In genomic region chr13:25137624-25137892, GRCh38 we compare ENCODE assay signal across 29 cellular contexts. TPM values are rescaled to one million over a fixed set of nuclear protein-coding genes. Genes with fewer than 3 reads are reported as not detected.
DNase-seq lines count a peak whose midpoint lies in the region; ATAC-seq, FAIRE-seq and TF ChIP-seq lines count a peak whose summit lies in the region.
"Had no signal": no experiment of that assay in that cellular context is flagged by ENCODE, and none has a peak within 500 bp of the region (broad histone marks: within the 10 kb centered on the region; RNA-seq: fewer than 3 reads in every experiment).

No MANE protein-coding gene starts in this region.

- no peaks in the 10 kb centered on the region for H3K23me2 ChIP-seq in H1 (ENCODE audit: low read depth, low read length)

- no peak for TF ChIP-seq RAD21 in H1 (IDR thresholded peaks at IDR 0.05 in 1 of 2, conservative IDR thresholded peaks at IDR 0.05 in 1 of 2; ENCODE audit: low read depth in 2 of 2, low read length in 2 of 2)

- H3K27me3 ChIP-seq in HUES48 (ENCODE audit: control insufficient read depth, insufficient read depth, low read length) (no peaks in the 10 kb centered on the region), H1 (replicated peaks in 1 of 4; ENCODE audit: control insufficient read depth in 3 of 4, extremely low read depth in 1 of 4, insufficient read depth in 3 of 4, low read length in 3 of 4) (no peaks in the 10 kb centered on the region)
- H3K27me3 ChIP-seq: vagina had no signal

- no peak overlapping the region for H3K56ac ChIP-seq in H1 (replicated peaks; ENCODE audit: insufficient read length, low read depth, low read length)

- POLR2A ChIA-PET in H1 (lab: Charles Lee; ENCODE audit: partially characterized antibody), result interaction anchor here (1.0 kb wide), 1 partner anchor 13 kb away, joined by 3 read pairs; no protein-coding TSS in a partner anchor

- H4K8ac ChIP-seq in H1 (ENCODE audit: extremely low read depth, insufficient read depth, low read length), result no peak overlapping the region

- no peak for ATAC-seq in GM21367 (IDR thresholded peaks at IDR 0.05; ENCODE audit: unreplicated experiment)
- no peak for ATAC-seq in GM18867 (IDR thresholded peaks at IDR 0.05; ENCODE audit: unreplicated experiment)
- ATAC-seq: activated CD4-positive, CD25-positive, alpha-beta regulatory T cell treated with anti-CD3 and anti-CD28 coated beads, Interleukin-2, amount 50 U/mL, for 24 hours; activated T-cell treated with anti-CD3 and anti-CD28 coated beads, Interleukin-2, amount 50 U/mL, for 4 hours; stimulated activated effector memory CD8-positive, alpha-beta T cell treated with anti-CD3 and anti-CD28 coated beads, Interleukin-12 subunit alpha, Interleukin-12 subunit beta, amount 100 ng/mL, for 72 hours had no signal

- 4% methylated on average over 3 of the region's 3 CpGs; no CpG with 5 or more reads in 1 of the 2 experiments for WGBS in H1 (ENCODE audit: extremely low coverage in 1 of 2, insufficient coverage in 1 of 2, insufficient read length in 1 of 2, insufficient replicate concordance in 2 of 2, low coverage in 1 of 2, low lambda C conversion rate in 2 of 2, missing lambda C conversion rate in 1 of 2), 2 experiments

- no peak overlapping the region for H3K27ac Mint-ChIP-seq in mesothelial cell of epicardium
- H3K27ac Mint-ChIP-seq: CD4-positive, alpha-beta T cell; stimulated activated effector memory CD8-positive, alpha-beta T cell treated with anti-CD3 and anti-CD28 coated beads, Interleukin-12 subunit alpha, Interleukin-12 subunit beta, amount 100 ng/mL, for 72 hours had no signal

- H2AK5ac ChIP-seq in H1 (ENCODE audit: low read depth, low read length), result no peak overlapping the region

- peaks cover 32% of the 10 kb centered on the region for H3K4me1 ChIP-seq in HUES48 (ENCODE audit: control insufficient read depth, insufficient read depth, low read length)
- H3K4me1 ChIP-seq in H1 (replicated peaks in 1 of 4; ENCODE audit: control insufficient read depth in 3 of 4, insufficient read depth in 4 of 4, low read length in 3 of 4), result peaks cover 0 to 20% (median 11%) of the 10 kb centered on the region in 4 experiments; a peak in 5 of 7 replicates
- H3K4me1 ChIP-seq: adrenal gland, vagina had no signal

- peak; percentile 32 for DNase-seq in NCI-H2227 (lab: John Stamatoyannopoulos, UW; ENCODE audit: unreplicated experiment)
- DNase-seq in H1 (ENCODE audit: low read depth in 1 of 2, low spot score in 2 of 2), result no peak
- DNase-seq in putamen (ENCODE audit: low spot score), result peak; percentile 58
- no peak for DNase-seq in mesothelial cell of epicardium (ENCODE audit: low spot score in 2 of 2, unreplicated experiment in 2 of 2)
- DNase-seq: activated CD8-positive, alpha-beta memory T cell treated with anti-CD3 and anti-CD28 coated beads for 24 hours; activated naive CD4-positive, alpha-beta T cell; activated T-cell treated with anti-CD3 and anti-CD28 coated beads, Interleukin-2, amount 50 U/mL, for 4 hours; adrenal gland; CD4-positive, alpha-beta T cell; dermis blood vessel endothelial cell; DMS79; Kasumi-1; NCI-H2029 treated with DMSO at 0.1 percent for 48 hours; NCI-H774; OCI-M1; small intestine; stimulated activated CD4-positive, alpha-beta T cell treated with anti-CD3 and anti-CD28 coated beads, Interleukin-2, amount 100 ng/mL, for 24 hours had no signal

- H3K36me3 Mint-ChIP-seq in mesothelial cell of epicardium, result no peaks in the 10 kb centered on the region
- H3K36me3 Mint-ChIP-seq: stimulated activated effector memory CD8-positive, alpha-beta T cell treated with anti-CD3 and anti-CD28 coated beads, Interleukin-12 subunit alpha, Interleukin-12 subunit beta, amount 100 ng/mL, for 72 hours had no signal

- H2BK120ac ChIP-seq in H1 (replicated peaks; ENCODE audit: low read depth, low read length), result peak overlapping the region; percentile 44

- peaks cover 2% of the 10 kb centered on the region for H3K27me3 Mint-ChIP-seq in mesothelial cell of epicardium (ENCODE audit: low read depth)

- H3K9ac ChIP-seq in HUES48 (ENCODE audit: low read depth, low read length) (no peak overlapping the region), H1 (replicated peaks in 1 of 4; ENCODE audit: extremely low read depth in 1 of 4, low read depth in 3 of 4, low read length in 3 of 4) (no peak overlapping the region)

- TF ChIP-seq CTCF in H1 (IDR thresholded peaks at IDR 0.05; ENCODE audit: control extremely low read depth in 1 of 3, insufficient read depth in 1 of 3, low read depth in 1 of 3, low read length in 3 of 3) (no peak), mesothelial cell of epicardium (IDR thresholded peaks at IDR 0.05; ENCODE audit: unreplicated experiment) (no peak)

- H3K27ac ChIP-seq in HUES48 (ENCODE audit: low read depth, low read length) (peak overlapping the region; percentile 83), H1 (ENCODE audit: low read depth, low read length) (no peak overlapping the region)
- H3K27ac ChIP-seq: adrenal gland, neutrophil, vagina had no signal

- CTCF ChIA-PET in H1 (lab: Charles Lee; ENCODE audit: partially characterized antibody), result no interaction called here

- H3K4me3 ChIP-seq in HUES48 (ENCODE audit: low read depth, low read length) (peak overlapping the region; percentile 1), H1 (ENCODE audit: extremely low read depth in 1 of 4, insufficient read depth in 2 of 4, low read depth in 3 of 4, low read length in 4 of 4) (peak overlapping the region in 1 of 4 experiments; percentile 40; a peak in 2 of 8 replicates)
- H3K4me3 ChIP-seq: adrenal gland, vagina had no signal

- H4K5ac ChIP-seq in H1 (ENCODE audit: insufficient read length, low read depth, low read length), result no peak overlapping the region

- no peaks in the 10 kb centered on the region for H3K79me2 ChIP-seq in H1 (ENCODE audit: control insufficient read depth in 1 of 2, insufficient read depth in 2 of 2, low read length in 2 of 2)

- TF ChIP-seq EP300 in H1 (IDR thresholded peaks at IDR 0.05; ENCODE audit: borderline replicate concordance in 1 of 2, low read depth in 2 of 2, low read length in 2 of 2), result no peak

- no peak overlapping the region for H3K4ac ChIP-seq in H1 (replicated peaks; ENCODE audit: insufficient read length, low read depth, low read length)

- H3K9me3 Mint-ChIP-seq in mesothelial cell of epicardium, result peaks cover 9% of the 10 kb centered on the region
- H3K9me3 Mint-ChIP-seq: stimulated activated effector memory CD8-positive, alpha-beta T cell treated with anti-CD3 and anti-CD28 coated beads, Interleukin-12 subunit alpha, Interleukin-12 subunit beta, amount 100 ng/mL, for 72 hours had no signal

- H3K4me2 ChIP-seq in H1 (ENCODE audit: insufficient read depth in 1 of 2, low read depth in 2 of 2, low read length in 2 of 2), result peak overlapping the region; percentile 54 to 75

- H4K20me1 ChIP-seq in H1 (replicated peaks in 1 of 2; ENCODE audit: control insufficient read depth in 1 of 2, insufficient read depth in 2 of 2, low read length in 2 of 2), result no peaks in the 10 kb centered on the region

- H2AFZ ChIP-seq in H1 (ENCODE audit: low read length), result no peak overlapping the region

- no peak overlapping the region for H3K14ac ChIP-seq in H1 (ENCODE audit: insufficient read length)

- H4K91ac ChIP-seq in H1 (replicated peaks; ENCODE audit: insufficient read length, low read length), result peak overlapping the region; percentile 34

- peaks cover 14% of the 10 kb centered on the region for H3K4me1 Mint-ChIP-seq in mesothelial cell of epicardium
- H3K4me1 Mint-ChIP-seq: stimulated activated effector memory CD8-positive, alpha-beta T cell treated with anti-CD3 and anti-CD28 coated beads, Interleukin-12 subunit alpha, Interleukin-12 subunit beta, amount 100 ng/mL, for 72 hours had no signal

- TF ChIP-seq POLR2A in H1 (IDR thresholded peaks at IDR 0.05; ENCODE audit: control extremely low read depth in 1 of 2, low read depth in 2 of 2, low read length in 2 of 2), result no peak

- H3K18ac ChIP-seq in H1 (ENCODE audit: extremely low read depth, low read length), result 0 out of 2 replicates have a peak overlapping the region, but pooled peaks have one; percentile 26

- no peaks in the 10 kb centered on the region for H3K36me3 ChIP-seq in HUES48 (ENCODE audit: control insufficient read depth, insufficient read depth, low read length)
- no peaks in the 10 kb centered on the region; a peak in 1 of 8 replicates for H3K36me3 ChIP-seq in H1 (ENCODE audit: control insufficient read depth in 2 of 4, insufficient read depth in 4 of 4, low read length in 3 of 4)
- H3K36me3 ChIP-seq: adrenal gland, neutrophil, vagina had no signal

- no peak overlapping the region for H3K4me3 Mint-ChIP-seq in mesothelial cell of epicardium
- H3K4me3 Mint-ChIP-seq: activated T-cell treated with anti-CD3 and anti-CD28 coated beads, Interleukin-2, amount 50 U/mL, for 4 hours; CD4-positive, alpha-beta T cell; stimulated activated effector memory CD8-positive, alpha-beta T cell treated with anti-CD3 and anti-CD28 coated beads, Interleukin-12 subunit alpha, Interleukin-12 subunit beta, amount 100 ng/mL, for 72 hours had no signal

- H2BK12ac ChIP-seq in H1 (ENCODE audit: low read depth, low read length), result no peak overlapping the region

- H2BK20ac ChIP-seq in H1 (ENCODE audit: low read length), result 0 out of 2 replicates have a peak overlapping the region, but pooled peaks have one; percentile 29

- H3K79me1 ChIP-seq in H1 (ENCODE audit: low read depth, low read length), result no peaks in the 10 kb centered on the region

- H2BK15ac ChIP-seq in H1 (ENCODE audit: low read length), result no peak overlapping the region

- no peak overlapping the region for H3K23ac ChIP-seq in H1 (ENCODE audit: insufficient read length)

- peaks cover 9% of the 10 kb centered on the region for H3K9me3 ChIP-seq in HUES48 (ENCODE audit: control insufficient read depth, insufficient read depth, low read length)
- peaks cover 7% of the 10 kb centered on the region in 2 experiments for H3K9me3 ChIP-seq in H1 (ENCODE audit: insufficient read depth in 2 of 2, low read depth in 1 of 2, low read length in 1 of 2)
- H3K9me3 ChIP-seq: adrenal gland, neutrophil, vagina had no signal

- peak overlapping the region; percentile 21; the same call in 1 of the 2 replicates for H2BK5ac ChIP-seq in H1 (ENCODE audit: low read depth, low read length)

- no peak for FAIRE-seq in H1 (lab: Jason Lieb, UNC)
- FAIRE-seq: bronchial epithelial cell, GM12892, GM19239, small intestine had no signal

RNA-seq across cellular contexts. Expression of gene AMER2, which starts 34.5 kb away (rescaled TPM):
- 0.50 and 0.57 TPM in 2 replicates for total RNA-seq in H1 (2021; fragmentation: NEBNext Ultra II Directional; extraction: Animal tissue kit (Norgen Biotek cat#: 25700))
- polyA plus RNA-seq in H1 (2011; rRNA removed), result 0.14 and 0.16 TPM in 2 replicates
- 0.14 TPM for polyA plus RNA-seq in H1 (2011; cell fraction: cytosol; rRNA removed)
- 0.16 TPM for polyA plus RNA-seq in H1 (2011; cell fraction: nucleus; rRNA removed)
- polyA plus RNA-seq in H1 (2012, experiment 1 of 2), result 0.11 to 0.30 TPM (median 0.18 TPM) in 4 replicates
- polyA plus RNA-seq in H1 (2012, experiment 2 of 2), result 0.09 TPM
- polyA plus RNA-seq in H1 (2013, experiment 1 of 2), result 0.14 TPM
- polyA plus RNA-seq in H1 (2013, experiment 2 of 2), result 0.20 TPM
- polyA minus RNA-seq in H1 (2011; rRNA and poly(A)+ RNA removed), result 0.17 and 0.25 TPM in 2 replicates
- polyA minus RNA-seq in H1 (2011; cell fraction: cytosol; rRNA and poly(A)+ RNA removed), result 0.15 TPM
- polyA minus RNA-seq in H1 (2011; cell fraction: nucleus; rRNA and poly(A)+ RNA removed), result 0.30 TPM
- 0.57 to 0.60 TPM (median 0.60 TPM) in 3 replicates for total RNA-seq in mesothelial cell of epicardium
- total RNA-seq: activated T-cell treated with anti-CD3 and anti-CD28 coated beads, Interleukin-2, amount 50 U/mL, for 4 hours; bronchial epithelial cell; CD4-positive, alpha-beta T cell; dermis blood vessel endothelial cell; endothelial cell of umbilical vein; pulmonary artery endothelial cell; vagina had no signal
- polyA plus RNA-seq: endothelial cell of umbilical vein had no signal

RNA-seq across cellular contexts. Expression of gene PABPC3, which starts 41.6 kb away (rescaled TPM):
- total RNA-seq in H1 (2021; fragmentation: NEBNext Ultra II Directional; extraction: Animal tissue kit (Norgen Biotek cat#: 25700)), result 0.48 TPM in 2 replicates
- 0.14 and 0.18 TPM in 2 replicates for polyA plus RNA-seq in H1 (2011; rRNA removed)
- polyA plus RNA-seq in H1 (2011; cell fraction: cytosol; rRNA removed), result 0.13 TPM
- 0.11 TPM for polyA plus RNA-seq in H1 (2011; cell fraction: nucleus; rRNA removed)
- 0.25 to 1.5 TPM (median 0.47 TPM) in 4 replicates for polyA plus RNA-seq in H1 (2012, experiment 1 of 2)
- polyA plus RNA-seq in H1 (2012, experiment 2 of 2), result 0.18 TPM
- 0.32 TPM for polyA plus RNA-seq in H1 (2013, experiment 1 of 2)
- polyA plus RNA-seq in H1 (2013, experiment 2 of 2), result 0.37 TPM
- 0.15 and 0.22 TPM in 2 replicates for polyA minus RNA-seq in H1 (2011; rRNA and poly(A)+ RNA removed)
- not detected for polyA minus RNA-seq in H1 (2011; cell fraction: cytosol; rRNA and poly(A)+ RNA removed)
- 0.30 TPM for polyA minus RNA-seq in H1 (2011; cell fraction: nucleus; rRNA and poly(A)+ RNA removed)
- total RNA-seq in mesothelial cell of epicardium, result 0.27 to 0.38 TPM (median 0.29 TPM) in 3 replicates
- total RNA-seq: vagina had no signal

Comparison
In these comparisons a context has a peak if more than half of its experiments do, and no peak if none do; other contexts are left out.
1. DNase-seq: peak in NCI-H2227 (single experiment) and putamen (single experiment); none in H1 (0 of 2) and mesothelial cell of epicardium (0 of 2).